In genomic region chr22:37746366-37747089, GRCh38 we compare ENCODE assay signal across 8 cellular contexts. TPM values are rescaled to one million over a fixed set of nuclear protein-coding genes. Genes with fewer than 3 reads are reported as not detected.
DNase-seq lines count a peak whose midpoint lies in the region; ATAC-seq and TF ChIP-seq lines count a peak whose summit lies in the region.

No MANE protein-coding gene starts in this region.

- H3K4me3 ChIP-seq in fibroblast of lung (replicated peaks in 1 of 4; ENCODE audit: control extremely low read depth in 1 of 4, insufficient read depth in 1 of 4, low read depth in 3 of 4, low read length in 4 of 4) (peak overlapping the region; percentile 68 to 93 (median 85)), trophoblast cell (ENCODE audit: low read depth, low read length) (peak overlapping the region; percentile 92)

- peak overlapping the region; percentile 93 for H4K91ac ChIP-seq in trophoblast cell (ENCODE audit: low read depth, low read length)

- H4K8ac ChIP-seq in trophoblast cell (ENCODE audit: low read depth, low read length) = peak overlapping the region; percentile 96

- H3K14ac ChIP-seq in trophoblast cell (ENCODE audit: low read length) = peak overlapping the region; percentile 95

- no peaks in the 10 kb centered on the region for H3K27me3 ChIP-seq in fibroblast of lung (ENCODE audit: control insufficient read depth, insufficient read depth, low read length)
- H3K27me3 ChIP-seq in trophoblast cell (ENCODE audit: insufficient read depth, low read length) = no peaks in the 10 kb centered on the region

- peak overlapping the region; percentile 93 for H3K9ac ChIP-seq in fibroblast of lung (ENCODE audit: insufficient read depth, low read length)
- peak overlapping the region; percentile 93 for H3K9ac ChIP-seq in trophoblast cell (ENCODE audit: low read length)

- peak overlapping the region; percentile 55 for H4K12ac ChIP-seq in trophoblast cell (ENCODE audit: low read depth, low read length)

- peak overlapping the region; percentile 47 for H2AK5ac ChIP-seq in trophoblast cell (ENCODE audit: low read length)

- H2BK12ac ChIP-seq in trophoblast cell (ENCODE audit: low read length) = peak overlapping the region; percentile 30

- H3K27ac ChIP-seq in fibroblast of lung (ENCODE audit: insufficient read depth, low read length) (peak overlapping the region; percentile 93), trophoblast cell (ENCODE audit: low read depth, low read length) (peak overlapping the region; percentile 95)

- H3K9me3 ChIP-seq in fibroblast of lung (ENCODE audit: control insufficient read depth, insufficient read depth, low read depth, low read length) (no peaks in the 10 kb centered on the region), trophoblast cell (ENCODE audit: insufficient read depth, low read depth, low read length) (no peaks in the 10 kb centered on the region)

- no peaks in the 10 kb centered on the region for H4K20me1 ChIP-seq in fibroblast of lung (ENCODE audit: control insufficient read depth, extremely low read depth, insufficient read depth, low read length)

- H3K18ac ChIP-seq in trophoblast cell (ENCODE audit: low read length) = peak overlapping the region; percentile 64

- peak overlapping the region; percentile 75 for H2BK5ac ChIP-seq in trophoblast cell (ENCODE audit: low read depth, low read length, poor library complexity)

- peak overlapping the region; percentile 96 for H2BK120ac ChIP-seq in trophoblast cell (ENCODE audit: insufficient read depth, low read length, poor library complexity)

- ATAC-seq in GM18517 (IDR thresholded peaks at IDR 0.05; ENCODE audit: unreplicated experiment) (peak; percentile 19), HG02973 (IDR thresholded peaks at IDR 0.05; ENCODE audit: unreplicated experiment) (peak; percentile 8), HG03469 (IDR thresholded peaks at IDR 0.05; ENCODE audit: unreplicated experiment) (no peak), HG03095 (IDR thresholded peaks at IDR 0.05; ENCODE audit: unreplicated experiment) (no peak)

- no CpG with 5 or more reads among the region's 64 CpGs for WGBS in trophoblast cell (ENCODE audit: extremely low coverage, insufficient coverage, insufficient read length)

- H3K36me3 ChIP-seq in fibroblast of lung (ENCODE audit: control insufficient read depth, insufficient read depth, low read length) (no peaks in the 10 kb centered on the region), trophoblast cell (ENCODE audit: control insufficient read depth in 1 of 2, insufficient read depth in 2 of 2, low read length in 2 of 2) (peaks cover 4 to 6% of the 10 kb centered on the region in 2 experiments)

- peaks cover 51% of the 10 kb centered on the region for H3K4me1 ChIP-seq in fibroblast of lung (ENCODE audit: control insufficient read depth, extremely low read depth, insufficient read depth, low read length)
- H3K4me1 ChIP-seq in trophoblast cell (ENCODE audit: control insufficient read depth in 1 of 2, insufficient read depth in 2 of 2, low read length in 2 of 2) = peaks cover 62 to 66% of the 10 kb centered on the region in 2 experiments

- no peak for TF ChIP-seq CTCF in fibroblast of lung (conservative IDR thresholded peaks at IDR 0.05 in 1 of 2, IDR thresholded peaks at IDR 0.05 in 1 of 2; ENCODE audit: low read depth in 1 of 2, low read length in 2 of 2)

- peaks cover 43% of the 10 kb centered on the region for H3K79me1 ChIP-seq in trophoblast cell (ENCODE audit: low read length)

- peak overlapping the region; percentile 97 for H3K4me2 ChIP-seq in fibroblast of lung (ENCODE audit: extremely low read depth, insufficient read depth, low read length)
- peak overlapping the region; percentile 71 for H3K4me2 ChIP-seq in trophoblast cell (ENCODE audit: low read length)

- H3K23ac ChIP-seq in trophoblast cell (ENCODE audit: low read length) = no peak overlapping the region

- DNase-seq in activated CD4-positive, CD25-positive, alpha-beta regulatory T cell treated with anti-CD3 and anti-CD28 coated beads, Interleukin-2, amount 50 U/mL, for 72 hours = peak; percentile 56
- DNase-seq in fibroblast of lung (ENCODE audit: low read depth in 2 of 2) (no peak), trophoblast cell (peak in 1 of 2 donors; percentile 29), NCI-H2029 treated with DMSO at 0.1 percent for 48 hours (lab: John Stamatoyannopoulos, UW) (no peak)

- no peak overlapping the region for H2AFZ ChIP-seq in fibroblast of lung (ENCODE audit: low read length)
- H2AFZ ChIP-seq in trophoblast cell (ENCODE audit: insufficient read depth, low read length, poor library complexity) = peak overlapping the region; percentile 72

- peak overlapping the region; percentile 88 for H3K4ac ChIP-seq in trophoblast cell (ENCODE audit: low read depth, low read length)

- H3K79me2 ChIP-seq in fibroblast of lung (ENCODE audit: control insufficient read depth, insufficient read depth, low read length) (peaks cover 60% of the 10 kb centered on the region), trophoblast cell (ENCODE audit: control insufficient read depth, insufficient read depth, low read length, poor library complexity) (peaks cover 20% of the 10 kb centered on the region)

RNA-seq across cellular contexts. Expression of gene TRIOBP, which starts 49.7 kb away (rescaled TPM):
- 105 and 131 TPM in 2 replicates for total RNA-seq in fibroblast of lung
- 32.9 and 35.4 TPM in 2 replicates for polyA plus RNA-seq in fibroblast of lung
- polyA plus RNA-seq in fibroblast of lung (2012) = 104 and 109 TPM in 2 replicates
- polyA minus RNA-seq in fibroblast of lung (ENCODE audit: low replicate concordance) = 188 and 198 TPM in 2 replicates
- 47.7 and 49.4 TPM in 2 replicates for polyA plus RNA-seq in trophoblast cell (2013)

Comparison
In these comparisons a context has a peak if more than half of its experiments do, and no peak if none do; other contexts are left out.
1. ATAC-seq: peak in GM18517 (single experiment) and HG02973 (single experiment); none in HG03469 (single experiment) and HG03095 (single experiment).